ENCODE assay signal across 8 cellular contexts in the genomic region with DNA sequence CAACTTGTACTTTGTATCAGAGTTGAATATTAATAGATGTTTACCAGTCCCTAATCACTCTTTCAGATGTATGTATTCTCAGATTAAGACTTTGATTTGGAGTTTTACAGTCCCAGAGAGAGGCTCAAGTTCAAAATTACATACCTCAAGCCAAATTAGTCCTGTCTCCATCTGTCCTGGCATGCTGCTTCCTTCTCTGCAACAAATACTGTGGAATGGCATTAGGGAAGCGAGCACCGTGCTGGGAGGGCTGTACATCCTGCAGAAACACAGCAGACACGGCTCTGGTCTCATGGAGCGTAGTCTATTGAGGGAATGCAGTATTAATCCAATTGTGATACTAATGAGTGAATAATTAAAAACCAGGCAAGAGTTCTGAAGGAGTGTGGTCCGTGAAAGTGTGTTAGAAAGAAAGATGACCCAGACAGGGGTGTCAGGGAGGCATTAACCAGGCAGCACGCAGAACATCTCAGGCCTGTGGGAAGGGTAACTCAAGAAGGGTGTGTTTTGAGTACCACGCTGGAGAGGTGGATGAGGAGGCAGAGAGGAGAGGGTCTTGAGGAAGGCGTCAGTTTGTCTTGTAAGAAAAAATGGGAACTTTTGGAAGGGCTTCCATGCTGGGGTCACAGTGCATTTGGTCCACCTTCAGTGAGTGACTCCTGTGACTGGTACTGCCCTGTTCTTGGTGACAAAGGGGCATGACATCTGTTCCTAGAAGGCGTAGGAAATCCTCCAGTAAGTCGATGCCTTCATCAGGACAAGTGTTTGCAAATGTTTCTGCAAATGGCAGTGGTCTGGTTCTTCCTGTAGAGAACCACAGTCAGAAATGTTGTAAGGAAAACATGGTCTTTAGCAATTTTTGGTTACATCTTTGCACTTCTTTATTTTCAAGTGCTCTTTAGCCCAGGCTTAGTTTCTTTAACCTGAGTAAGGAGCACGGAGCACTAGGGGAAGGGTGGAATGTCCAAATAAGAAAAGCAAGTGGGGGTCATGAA. TPM values are rescaled to one million over a fixed set of nuclear protein-coding genes. Genes with fewer than 3 reads are reported as not detected.
DNase-seq lines count a peak whose midpoint lies in the region; ATAC-seq and TF ChIP-seq lines count a peak whose summit lies in the region.

No MANE protein-coding gene starts in this region.

- peaks cover 51% of the 10 kb centered on the region for H3K79me2 ChIP-seq in smooth muscle cell (ENCODE audit: low read depth)

- H3K4me3 Mint-ChIP-seq in activated CD4-positive, alpha-beta T cell treated with anti-CD3 and anti-CD28 coated beads for 36 hours: peak overlapping the region; percentile 82

- H3K36me3 Mint-ChIP-seq in activated CD4-positive, alpha-beta T cell treated with anti-CD3 and anti-CD28 coated beads for 36 hours (ENCODE audit: low read depth): peaks cover 2% of the 10 kb centered on the region

- peaks cover 57% of the 10 kb centered on the region for H4K20me1 ChIP-seq in smooth muscle cell (ENCODE audit: low read depth)

- no peak overlapping the region for H3K27ac ChIP-seq in smooth muscle cell (ENCODE audit: low read depth)

- WGBS in smooth muscle cell (ENCODE audit: low lambda C conversion rate): 59% methylated on average over 11 of the region's 11 CpGs

- POLR2A ChIA-PET in activated CD4-positive, alpha-beta T cell treated with anti-CD3 and anti-CD28 coated beads for 36 hours (lab: Charles Lee): no interaction called here

- no peak for ATAC-seq in activated CD4-positive, alpha-beta T cell treated with anti-CD3 and anti-CD28 coated beads for 36 hours

- CTCF ChIA-PET in activated CD4-positive, alpha-beta T cell treated with anti-CD3 and anti-CD28 coated beads for 36 hours (lab: Charles Lee): interaction anchor here (0.6 to 1.1 kb wide), 3 partner anchors 209 to 251 kb away, joined by 3 to 5 read pairs (median 3); no protein-coding TSS in a partner anchor

- H2AFZ ChIP-seq in smooth muscle cell (ENCODE audit: low read depth): no peak overlapping the region

- H3K4me1 ChIP-seq in smooth muscle cell (ENCODE audit: low read depth): peaks cover 12% of the 10 kb centered on the region

- H3K27ac Mint-ChIP-seq in activated CD4-positive, alpha-beta T cell treated with anti-CD3 and anti-CD28 coated beads for 36 hours: peak overlapping the region; percentile 71

- no peaks in the 10 kb centered on the region for H3K36me3 ChIP-seq in smooth muscle cell (ENCODE audit: low read depth)

- no peak for DNase-seq in activated CD4-positive, alpha-beta T cell treated with anti-CD3 and anti-CD28 coated beads for 36 hours
- DNase-seq in activated CD4-positive, alpha-beta T cell treated with anti-CD3 and anti-CD28 coated beads for 48 hours: no peak
- DNase-seq in SKM-1 treated with dmso at 0.1 percent for 144 hours (lab: John Stamatoyannopoulos, UW; ENCODE audit: unreplicated experiment) (peak; percentile 95), fibroblast of the aortic adventitia (ENCODE audit: low read depth) (no peak), smooth muscle cell (lab: John Stamatoyannopoulos, UW; ENCODE audit: unreplicated experiment) (no peak), HPDE6-E6E7 (ENCODE audit: extremely low spot score) (no peak), posterior vena cava (ENCODE audit: low spot score) (no peak), T1000 (lab: John Stamatoyannopoulos, UW) (no peak)

- H3K4me3 ChIP-seq in fibroblast of the aortic adventitia (ENCODE audit: low read depth, low read length): peak overlapping the region; percentile 87
- peak overlapping the region; percentile 93 for H3K4me3 ChIP-seq in smooth muscle cell

- TF ChIP-seq CTCF in fibroblast of the aortic adventitia (IDR thresholded peaks at IDR 0.05; ENCODE audit: insufficient read depth, low read length): no peak
- TF ChIP-seq CTCF in smooth muscle cell (IDR thresholded peaks at IDR 0.05; ENCODE audit: borderline replicate concordance, insufficient read depth, poor library complexity, severe bottlenecking): no peak

- peak overlapping the region; percentile 98 for H3K4me2 ChIP-seq in smooth muscle cell

- peaks cover 2% of the 10 kb centered on the region for H3K9me3 Mint-ChIP-seq in activated CD4-positive, alpha-beta T cell treated with anti-CD3 and anti-CD28 coated beads for 36 hours (ENCODE audit: low read depth)

- H3K27me3 Mint-ChIP-seq in activated CD4-positive, alpha-beta T cell treated with anti-CD3 and anti-CD28 coated beads for 36 hours: no peaks in the 10 kb centered on the region

- no peaks in the 10 kb centered on the region for H3K27me3 ChIP-seq in smooth muscle cell (ENCODE audit: low read depth)

- H3F3A ChIP-seq in smooth muscle cell (ENCODE audit: low read depth): peaks cover 24% of the 10 kb centered on the region

- H3K9me3 ChIP-seq in smooth muscle cell (replicated peaks; ENCODE audit: low read depth): peaks cover under 1% of the 10 kb centered on the region

- intact Hi-C loops in activated CD4-positive, alpha-beta T cell treated with anti-CD3 and anti-CD28 coated beads for 36 hours (cut with DNase I, micrococcal nuclease): loop anchor here (5.0 to 10.0 kb wide), 2 partner anchors 170 to 352 kb away; partner anchors contain the start of genes TAF5L (in 1 of the 2) and URB2 (in 1 of the 2)
- intact Hi-C loops in posterior vena cava (cut with DNase I): no loop called here

- peaks cover 27% of the 10 kb centered on the region for H3K4me1 Mint-ChIP-seq in activated CD4-positive, alpha-beta T cell treated with anti-CD3 and anti-CD28 coated beads for 36 hours

- H3K9ac ChIP-seq in smooth muscle cell (ENCODE audit: low read depth): peak overlapping the region; percentile 64

RNA-seq across cellular contexts. Expression of gene RAB4A, which starts 1.6 kb away (rescaled TPM):
- 10 to 100 TPM; 22.1 to 24.0 TPM for total RNA-seq in activated CD4-positive, alpha-beta T cell treated with anti-CD3 and anti-CD28 coated beads for 36 hours
- total RNA-seq in fibroblast of the aortic adventitia (ENCODE audit: low replicate concordance) (30.8 and 33.2 TPM in 2 replicates), smooth muscle cell (25.1 and 43.9 TPM in 2 replicates), posterior vena cava (10 to 100 TPM; 56.2 to 58.9 TPM)
- polyA plus RNA-seq in smooth muscle cell: 46.6 and 52.7 TPM in 2 replicates

Comparison
In these comparisons a context has a peak if more than half of its experiments do, and no peak if none do; other contexts are left out.
1. intact Hi-C loops: an anchor here in activated CD4-positive, alpha-beta T cell treated with anti-CD3 and anti-CD28 coated beads for 36 hours (5.0 to 10.0 kb wide); none called in posterior vena cava.